Comparison of ENCODE assay signal across 8 cellular contexts in genomic region chr12:26884765-26885576, GRCh38. TPM values are rescaled to one million over a fixed set of nuclear protein-coding genes. Genes with fewer than 3 reads are reported as not detected.
DNase-seq lines count a peak whose midpoint lies in the region; ATAC-seq and TF ChIP-seq lines count a peak whose summit lies in the region.

No MANE protein-coding gene starts in this region.

- peak overlapping the region; percentile 29; the same call in 1 of the 2 replicates for H2AFZ ChIP-seq in Karpas-422 (ENCODE audit: low read length)

- TF ChIP-seq POLR2A in esophagus squamous epithelium (IDR thresholded peaks at IDR 0.05): no peak

- WGBS in esophagus squamous epithelium, 2 donors: 11 to 16% methylated on average over 14 of the region's 16 CpGs

- in situ Hi-C loops in Panc1 (cut with HindIII; ENCODE audit: low pct_unique_long_range_greater_than_20kb, low sequenced_read_pairs): no loop called here

- ATAC-seq in GM21528 (IDR thresholded peaks at IDR 0.05; ENCODE audit: low FRiP score, unreplicated experiment) (peak; percentile 90), Panc1 (peak; percentile 96)

- H3K36me3 ChIP-seq in Karpas-422 (ENCODE audit: insufficient read depth, low read length) (no peaks in the 10 kb centered on the region), Panc1 (ENCODE audit: control insufficient read depth, insufficient read depth, low read length) (no peaks in the 10 kb centered on the region), esophagus squamous epithelium (no peaks in the 10 kb centered on the region)

- POLR2A ChIA-PET in Panc1 (lab: Charles Lee): interaction anchor here (0.6 to 0.7 kb wide), 2 partner anchors 328 to 585 kb away, joined by 3 to 10 read pairs; no protein-coding TSS in a partner anchor

- H3K4me1 ChIP-seq in Karpas-422 (ENCODE audit: low read length) (peaks cover 6% of the 10 kb centered on the region), Panc1 (ENCODE audit: control insufficient read depth, insufficient read depth, low read length) (no peaks in the 10 kb centered on the region), esophagus squamous epithelium (peaks cover 4 to 11% (median 4%) of the 10 kb centered on the region in 3 donors)

- TF ChIP-seq CTCF in Panc1 (IDR thresholded peaks at IDR 0.05): peak; percentile 99
- peak; percentile 87 to 97 (median 96) for TF ChIP-seq CTCF in esophagus squamous epithelium (IDR thresholded peaks at IDR 0.05)
- peak; percentile 90 to 95 (median 91) for TF ChIP-seq CTCF in nephron (IDR thresholded peaks at IDR 0.05; ENCODE audit: unreplicated experiment in 3 of 3)

- peak overlapping the region; percentile 54 for H3K4me2 ChIP-seq in Karpas-422 (ENCODE audit: low read depth, low read length, poor library complexity, severe bottlenecking)

- H3K27ac ChIP-seq in Karpas-422 (ENCODE audit: low read length) (no peak overlapping the region), Panc1 (ENCODE audit: low read length) (no peak overlapping the region), esophagus squamous epithelium (peak overlapping the region in 1 of 4 donors; percentile 66)

- H4K20me1 ChIP-seq in Karpas-422 (ENCODE audit: insufficient read depth, low read depth, low read length): no peaks in the 10 kb centered on the region

- no peaks in the 10 kb centered on the region for H3K79me2 ChIP-seq in Karpas-422 (ENCODE audit: low read length)

- intact Hi-C loops in Panc1 (cut with micrococcal nuclease; ENCODE audit: unreplicated experiment): loop anchor here (2.0 to 5.0 kb wide), 2 partner anchors 30 to 163 kb away; no protein-coding TSS in a partner anchor
- intact Hi-C loops in esophagus squamous epithelium (cut with DNase I): loop anchor here (5.0 kb wide), 1 partner anchor 33 kb away; no protein-coding TSS in a partner anchor

- H3K9me3 ChIP-seq in Karpas-422 (ENCODE audit: low read length) (no peaks in the 10 kb centered on the region), Panc1 (ENCODE audit: control insufficient read depth, insufficient read depth, low read depth, low read length) (no peaks in the 10 kb centered on the region), esophagus squamous epithelium (no peaks in the 10 kb centered on the region)

- no peaks in the 10 kb centered on the region for H3K9me3 Mint-ChIP-seq in activated T-cell treated with anti-CD3 and anti-CD28 coated beads, Interleukin-2, amount 50 U/mL, for 24 hours
- H3K9me3 Mint-ChIP-seq in nephron: peaks cover 4% of the 10 kb centered on the region

- no peak overlapping the region for H3K9ac ChIP-seq in Karpas-422 (ENCODE audit: low read length)

- H3K36me3 Mint-ChIP-seq in activated T-cell treated with anti-CD3 and anti-CD28 coated beads, Interleukin-2, amount 50 U/mL, for 24 hours (ENCODE audit: low read depth): no peaks in the 10 kb centered on the region
- H3K36me3 Mint-ChIP-seq in nephron (ENCODE audit: low read depth): no peaks in the 10 kb centered on the region

- peak overlapping the region; percentile 70 for H3K4me3 Mint-ChIP-seq in activated T-cell treated with anti-CD3 and anti-CD28 coated beads, Interleukin-2, amount 50 U/mL, for 24 hours
- no peak overlapping the region for H3K4me3 Mint-ChIP-seq in nephron

- H3K27me3 ChIP-seq in Karpas-422 (ENCODE audit: low read length) (no peaks in the 10 kb centered on the region), Panc1 (ENCODE audit: control insufficient read depth, insufficient read depth, low read length) (no peaks in the 10 kb centered on the region), esophagus squamous epithelium (no peaks in the 10 kb centered on the region)

- H3K27ac Mint-ChIP-seq in activated T-cell treated with anti-CD3 and anti-CD28 coated beads, Interleukin-2, amount 50 U/mL, for 24 hours: no peak overlapping the region
- H3K27ac Mint-ChIP-seq in nephron: no peak overlapping the region

- CTCF ChIA-PET in Panc1 (lab: Charles Lee): interaction anchor here (0.6 to 1.6 kb wide), 7 partner anchors 11 to 130 kb away, joined by 3 to 4 read pairs (median 3); partner anchors contain the start of gene ITPR2

- peaks cover 4% of the 10 kb centered on the region for H3K27me3 Mint-ChIP-seq in activated T-cell treated with anti-CD3 and anti-CD28 coated beads, Interleukin-2, amount 50 U/mL, for 24 hours
- H3K27me3 Mint-ChIP-seq in nephron (ENCODE audit: low read depth): peaks cover 8% of the 10 kb centered on the region

- no TSS peak for BruUV-seq in Panc1 (replicated peaks; lab: Mats Ljungman, UMichigan)

- DNase-seq in DMS 273 (lab: John Stamatoyannopoulos, UW; ENCODE audit: unreplicated experiment): peak; percentile 90
- DNase-seq in Karpas-422: peak; percentile 96
- DNase-seq in Panc1 (ENCODE audit: low read depth, low spot score): peak; percentile 77
- DNase-seq in activated T-cell treated with anti-CD3 and anti-CD28 coated beads, Interleukin-2, amount 50 U/mL, for 24 hours: peak; percentile 80
- peak; percentile 15 for DNase-seq in esophagus squamous epithelium (lab: John Stamatoyannopoulos, UW)
- DNase-seq in stimulated activated naive CD4-positive, alpha-beta T cell (lab: John Stamatoyannopoulos, UW): peak; percentile 56 to 90 (median 72)

- peaks cover 8% of the 10 kb centered on the region for H3K4me1 Mint-ChIP-seq in activated T-cell treated with anti-CD3 and anti-CD28 coated beads, Interleukin-2, amount 50 U/mL, for 24 hours (ENCODE audit: low read depth)
- no peaks in the 10 kb centered on the region for H3K4me1 Mint-ChIP-seq in nephron

- H3K4me3 ChIP-seq in Karpas-422 (ENCODE audit: low read length) (peak overlapping the region; percentile 53; the same call in 1 of the 2 replicates), Panc1 (ENCODE audit: low read depth in 2 of 2, low read length in 2 of 2) (peak overlapping the region in 1 of 2 experiments; percentile 23; a peak in 1 of 4 replicates), esophagus squamous epithelium (peak overlapping the region in 1 of 4 donors; percentile 24)

- no peaks in the 10 kb centered on the region for H3K9me2 ChIP-seq in Karpas-422 (replicated peaks; ENCODE audit: insufficient read depth, low read length)

RNA-seq across cellular contexts. Expression of gene ITPR2, which starts 52.0 kb away (rescaled TPM):
- total RNA-seq in Karpas-422 (2014; rRNA removed; shearing (Covaris generic); ENCODE audit: low replicate concordance): 80.0 and 128 TPM in 2 replicates
- 41.8 TPM for total RNA-seq in Panc1 (2021; ENCODE audit: unreplicated experiment)
- polyA plus RNA-seq in Panc1 (2012; ENCODE audit: insufficient read length): 11.8 TPM
- 10 to 100 TPM; 30.7 to 49.3 (median 37.6) TPM for total RNA-seq in esophagus squamous epithelium

RNA-seq across cellular contexts. Expression of gene INTS13, which starts 52.8 kb away (rescaled TPM):
- 56.7 and 76.3 TPM in 2 replicates for total RNA-seq in Karpas-422 (2014; rRNA removed; shearing (Covaris generic); ENCODE audit: low replicate concordance)
- total RNA-seq in Panc1 (2021; ENCODE audit: unreplicated experiment) (55.9 TPM), esophagus squamous epithelium (10 to 100 TPM; 16.1 to 49.7 (median 28.6) TPM)
- 36.5 TPM for polyA plus RNA-seq in Panc1 (2012; ENCODE audit: insufficient read length)

RNA-seq across cellular contexts. Expression of gene FGFR1OP2, which starts 53.3 kb away (rescaled TPM):
- 48.2 and 70.1 TPM in 2 replicates for total RNA-seq in Karpas-422 (2014; rRNA removed; shearing (Covaris generic); ENCODE audit: low replicate concordance)
- total RNA-seq in Panc1 (2021; ENCODE audit: unreplicated experiment) (60.1 TPM), esophagus squamous epithelium (10 to 100 TPM; 26.6 to 65.4 (median 41.3) TPM)
- polyA plus RNA-seq in Panc1 (2012; ENCODE audit: insufficient read length): 42.6 TPM

Comparison
In these comparisons a context has a peak if more than half of its experiments do, and no peak if none do; other contexts are left out.
1. DNase-seq: peak in every context shown above with its lines; median percentile 96 in Karpas-422; 90 in DMS 273; 80 in activated T-cell treated with anti-CD3 and anti-CD28 coated beads, Interleukin-2, amount 50 U/mL, for 24 hours; 77 in Panc1; 72 in stimulated activated naive CD4-positive, alpha-beta T cell; 15 in esophagus squamous epithelium.